15 cellular contexts compared by ENCODE assay signal in the genomic region with DNA sequence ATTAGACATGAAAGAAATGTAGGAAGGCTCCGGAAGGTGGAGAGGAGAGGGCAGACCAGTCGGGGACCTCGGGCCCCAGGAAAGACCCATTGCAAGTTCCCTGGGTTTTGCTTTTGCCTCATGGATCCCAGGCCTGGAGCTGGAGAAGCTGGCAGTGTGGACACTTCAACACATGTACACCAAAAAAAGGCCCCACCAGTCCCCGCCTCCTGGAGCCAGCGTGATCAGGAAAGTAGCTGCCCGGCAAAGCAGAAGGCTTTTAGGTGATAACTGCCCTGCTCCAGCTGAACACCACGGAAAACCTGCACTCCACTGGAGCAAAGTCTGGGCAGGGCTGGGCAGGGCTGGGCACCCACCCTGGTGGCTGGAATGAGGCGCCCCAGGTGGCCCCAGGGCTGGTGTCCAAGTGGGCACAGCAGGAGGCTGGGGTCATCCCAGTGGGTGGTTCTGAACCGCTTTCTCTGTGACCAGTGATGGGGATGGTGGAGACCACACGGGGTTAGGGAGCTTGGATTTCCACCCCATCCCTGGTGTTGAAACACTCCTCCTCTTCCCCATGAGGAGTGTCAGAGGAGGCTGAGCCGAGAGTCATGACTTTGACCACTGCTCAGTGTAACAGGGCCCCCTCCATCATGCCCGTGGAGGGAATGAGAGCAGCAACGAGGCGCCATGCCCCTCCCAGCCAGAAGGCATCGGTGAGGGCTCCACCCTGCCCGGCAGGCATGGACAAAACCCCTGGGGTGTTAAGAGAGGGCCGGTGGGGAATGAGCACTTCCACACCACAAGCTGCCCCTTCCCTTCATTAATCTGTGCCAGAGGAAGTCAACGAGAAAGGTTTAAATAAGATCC. TPM values are rescaled to one million over a fixed set of nuclear protein-coding genes. Genes with fewer than 3 reads are reported as not detected.
"Had no signal": no experiment of that assay in that cellular context is flagged by ENCODE, and none has a peak within 500 bp of the region (broad histone marks: within the 10 kb centered on the region; RNA-seq: fewer than 3 reads in every experiment).

No MANE protein-coding gene starts in this region.

- H3K4me3 Mint-ChIP-seq: activated CD8-positive, alpha-beta T cell treated with anti-CD3 and anti-CD28 coated beads for 36 hours; activated naive CD8-positive, alpha-beta T cell treated with anti-CD3 and anti-CD28 coated beads for 36 hours; brain; T-cell had no signal

- ATAC-seq: activated CD8-positive, alpha-beta T cell treated with anti-CD3 and anti-CD28 coated beads for 36 hours; right cardiac atrium; stimulated activated naive CD8-positive, alpha-beta T cell treated with anti-CD3 and anti-CD28 coated beads, Interleukin-15, Interleukin-2, amounts not matched to agents 100 U/mL and 50 U/mL, for 24 hours; T-cell had no signal

- H3K4me1 Mint-ChIP-seq: activated naive CD8-positive, alpha-beta T cell treated with anti-CD3 and anti-CD28 coated beads for 36 hours; T-cell had no signal

- H3K36me3 Mint-ChIP-seq: activated naive CD8-positive, alpha-beta T cell treated with anti-CD3 and anti-CD28 coated beads for 36 hours; brain; T-cell had no signal

- H3K27ac Mint-ChIP-seq: activated CD8-positive, alpha-beta T cell treated with anti-CD3 and anti-CD28 coated beads for 36 hours; brain; T-cell had no signal

- DNase-seq: activated CD8-positive, alpha-beta T cell treated with anti-CD3 and anti-CD28 coated beads for 36 hours; activated effector memory CD4-positive, alpha-beta T cell treated with Interleukin-2 at 50 U/mL for 16 hours; activated naive CD8-positive, alpha-beta T cell treated with anti-CD3 and anti-CD28 coated beads for 36 hours; midbrain; SK-N-SH; small intestine; stimulated activated CD4-positive, alpha-beta T cell treated with anti-CD3 and anti-CD28 coated beads, Interleukin-4, amount 100 ng/mL, for 24 hours; stimulated activated naive CD8-positive, alpha-beta T cell treated with anti-CD3 and anti-CD28 coated beads, Interleukin-15, Interleukin-2, amounts not matched to agents 100 U/mL and 50 U/mL, for 24 hours had no signal

RNA-seq across cellular contexts. Expression of a gene that starts 16.9 kb away (rescaled TPM):
- total RNA-seq: activated CD8-positive, alpha-beta T cell treated with anti-CD3 and anti-CD28 coated beads for 36 hours; activated naive CD8-positive, alpha-beta T cell treated with anti-CD3 and anti-CD28 coated beads for 36 hours; dermis microvascular lymphatic vessel endothelial cell; epithelial cell of proximal tubule; frontal cortex; lung microvascular endothelial cell; right cardiac atrium had no signal
